Comparison of ENCODE assay signal across 12 cellular contexts in genomic region chr2:68764041-68764780, GRCh38. TPM values are rescaled to one million over a fixed set of nuclear protein-coding genes. Genes with fewer than 3 reads are reported as not detected.
DNase-seq lines count a peak whose midpoint lies in the region; ATAC-seq, FAIRE-seq and TF ChIP-seq lines count a peak whose summit lies in the region.
"Had no signal": no experiment of that assay in that cellular context is flagged by ENCODE, and none has a peak within 500 bp of the region (broad histone marks: within the 10 kb centered on the region; RNA-seq: fewer than 3 reads in every experiment).

No MANE protein-coding gene starts in this region.

- H3K27me3 Mint-ChIP-seq in activated T-helper 2 cell treated with anti-CD3 and anti-CD28 coated beads, Interferon-gamma antibody, Interleukin-2, Interleukin-4, amounts not matched to agents 10 μg/mL and 5 μg/mL and 100 μg/mL, durations not matched to agents 14 hours and 24 hours and 36 hours (ENCODE audit: low read depth): no peaks in the 10 kb centered on the region
- H3K27me3 Mint-ChIP-seq in memory B cell: no peaks in the 10 kb centered on the region

- H3K4me1 ChIP-seq in liver (ENCODE audit: control insufficient read depth in 4 of 4, insufficient read depth in 4 of 4, low read length in 3 of 4): peaks cover 0 to 3% (median 0%) of the 10 kb centered on the region in 4 donors
- no peaks in the 10 kb centered on the region for H3K4me1 ChIP-seq in HepG2 (ENCODE audit: insufficient read depth, low read length)

- POLR2A ChIA-PET in HepG2 (lab: Yijun Ruan, JAX): no interaction called here

- ATAC-seq in HepG2 (no peak), memory B cell (ENCODE audit: low read depth) (no peak), GM21526 (IDR thresholded peaks at IDR 0.05; ENCODE audit: low FRiP score, unreplicated experiment) (no peak)

- CTCF ChIA-PET in HepG2 (lab: Yijun Ruan, JAX; ENCODE audit: low intra/inter-chr PET ratio, low total read pairs): no interaction called here

- H3K4me3 ChIP-seq in liver (ENCODE audit: low read depth in 1 of 3, low read length in 3 of 3): no peak overlapping the region
- H3K4me3 ChIP-seq in HepG2 (replicated peaks in 1 of 3; ENCODE audit: insufficient read depth in 1 of 3, low read depth in 2 of 3, low read length in 3 of 3): no peak overlapping the region
- H3K4me3 ChIP-seq: lung had no signal

- H3K9me3 ChIP-seq in liver (ENCODE audit: control insufficient read depth in 4 of 4, low read length in 3 of 4): no peaks in the 10 kb centered on the region
- no peaks in the 10 kb centered on the region for H3K9me3 ChIP-seq in HepG2 (ENCODE audit: low read length)

- no peaks in the 10 kb centered on the region for H3K9me3 Mint-ChIP-seq in activated T-helper 2 cell treated with anti-CD3 and anti-CD28 coated beads, Interferon-gamma antibody, Interleukin-2, Interleukin-4, amounts not matched to agents 10 μg/mL and 5 μg/mL and 100 μg/mL, durations not matched to agents 14 hours and 24 hours and 36 hours
- H3K9me3 Mint-ChIP-seq in memory B cell: no peaks in the 10 kb centered on the region

- peaks cover 26% of the 10 kb centered on the region for H3K36me3 Mint-ChIP-seq in activated T-helper 2 cell treated with anti-CD3 and anti-CD28 coated beads, Interferon-gamma antibody, Interleukin-2, Interleukin-4, amounts not matched to agents 10 μg/mL and 5 μg/mL and 100 μg/mL, durations not matched to agents 14 hours and 24 hours and 36 hours (ENCODE audit: low read depth)
- peaks cover 2% of the 10 kb centered on the region for H3K36me3 Mint-ChIP-seq in memory B cell

- no peak for TF ChIP-seq EP300 in HepG2 (IDR thresholded peaks at IDR 0.05; ENCODE audit: low read depth in 2 of 2, low read length in 2 of 2)
- TF ChIP-seq EP300 in HepG2 (CRISPR knock-in tag; IDR thresholded peaks at IDR 0.05; ENCODE audit: borderline replicate concordance): no peak

- H3K4me1 Mint-ChIP-seq in activated T-helper 2 cell treated with anti-CD3 and anti-CD28 coated beads, Interferon-gamma antibody, Interleukin-2, Interleukin-4, amounts not matched to agents 10 μg/mL and 5 μg/mL and 100 μg/mL, durations not matched to agents 14 hours and 24 hours and 36 hours (ENCODE audit: low read depth): peaks cover 83% of the 10 kb centered on the region
- H3K4me1 Mint-ChIP-seq in memory B cell: peaks cover 69% of the 10 kb centered on the region

- no peaks in the 10 kb centered on the region for H3K79me2 ChIP-seq in HepG2 (ENCODE audit: insufficient read depth, low read length)

- no peak overlapping the region for H2AFZ ChIP-seq in HepG2 (ENCODE audit: low read length)

- H3K4me2 ChIP-seq in HepG2 (ENCODE audit: low read depth, low read length): no peak overlapping the region

- H3K27me3 ChIP-seq in liver (ENCODE audit: control insufficient read depth in 4 of 4, insufficient read depth in 4 of 4, low read length in 3 of 4) (no peaks in the 10 kb centered on the region), HepG2 (ENCODE audit: control insufficient read depth in 1 of 2, insufficient read depth in 2 of 2, low read length in 2 of 2) (peaks cover 0 to 34% of the 10 kb centered on the region in 2 experiments; a peak in 3 of 5 replicates)

- intact Hi-C loops in HepG2 (cut with micrococcal nuclease; ENCODE audit: unreplicated experiment): no loop called here
- intact Hi-C loops in activated T-helper 2 cell treated with anti-CD3 and anti-CD28 coated beads, Interferon-gamma antibody, Interleukin-2, Interleukin-4, amounts not matched to agents 10 μg/mL and 5 μg/mL and 100 μg/mL, durations not matched to agents 14 hours and 24 hours and 36 hours (cut with micrococcal nuclease): no loop called here

- H3K27ac Mint-ChIP-seq in activated T-helper 2 cell treated with anti-CD3 and anti-CD28 coated beads, Interferon-gamma antibody, Interleukin-2, Interleukin-4, amounts not matched to agents 10 μg/mL and 5 μg/mL and 100 μg/mL, durations not matched to agents 14 hours and 24 hours and 36 hours: peak overlapping the region; percentile 89
- H3K27ac Mint-ChIP-seq in memory B cell: peak overlapping the region; percentile 96

- 76% methylated on average over 6 of the region's 6 CpGs for WGBS in liver
- WGBS in HepG2 (ENCODE audit: low lambda C conversion rate): 42% methylated on average over 6 of the region's 6 CpGs

- no peaks in the 10 kb centered on the region for H3K36me3 ChIP-seq in liver (ENCODE audit: control insufficient read depth in 4 of 4, insufficient read depth in 3 of 4, low read depth in 1 of 4, low read length in 3 of 4)
- no peaks in the 10 kb centered on the region for H3K36me3 ChIP-seq in HepG2 (replicated peaks in 1 of 2; ENCODE audit: control insufficient read depth in 1 of 2, insufficient read depth in 2 of 2, low read length in 2 of 2)

- peak overlapping the region; percentile 83 for H3K4me3 Mint-ChIP-seq in activated T-helper 2 cell treated with anti-CD3 and anti-CD28 coated beads, Interferon-gamma antibody, Interleukin-2, Interleukin-4, amounts not matched to agents 10 μg/mL and 5 μg/mL and 100 μg/mL, durations not matched to agents 14 hours and 24 hours and 36 hours (ENCODE audit: low read depth)
- H3K4me3 Mint-ChIP-seq in memory B cell: peak overlapping the region; percentile 86

- in situ Hi-C loops in HepG2 (cut with HindIII; ENCODE audit: extremely low pct_ligation_motif_present, low pct_unique_long_range_greater_than_20kb): no loop called here
- in situ Hi-C loops in KBM-7 (cut with MboI; ENCODE audit: low pct_unique_long_range_greater_than_20kb, low sequenced_read_pairs): no loop called here

- no peak for TF ChIP-seq RAD21 in liver (IDR thresholded peaks at IDR 0.05)
- TF ChIP-seq RAD21 in HepG2 (CRISPR knock-in tag; IDR thresholded peaks at IDR 0.05): no peak

- no TSS peak for BruUV-seq in HepG2 (replicated peaks; lab: Mats Ljungman, UMichigan)

- H3K9ac ChIP-seq in liver (ENCODE audit: low read depth in 1 of 2, low read length in 2 of 2) (no peak overlapping the region), HepG2 (ENCODE audit: insufficient read depth, low read depth, low read length) (no peak overlapping the region)

- H3K27ac ChIP-seq in liver (ENCODE audit: low read depth in 1 of 2, low read length in 2 of 2) (peak overlapping the region; percentile 27 to 51), HepG2 (ENCODE audit: extremely low read length, insufficient read depth, low read length) (no peak overlapping the region)
- H3K27ac ChIP-seq: C4-2B had no signal

- TF ChIP-seq CTCF in liver (IDR thresholded peaks at IDR 0.05; ENCODE audit: low read depth, low read length, missing input control) (no peak), HepG2 (CRISPR knock-in tag; IDR thresholded peaks at IDR 0.05) (no peak)

- DNase-seq in HepG2 (ENCODE audit: low spot score): no peak
- DNase-seq in activated T-helper 2 cell treated with anti-CD3 and anti-CD28 coated beads, Interferon-gamma antibody, Interleukin-2, Interleukin-4, amounts not matched to agents 10 μg/mL and 5 μg/mL and 100 μg/mL, durations not matched to agents 14 hours and 24 hours and 36 hours (ENCODE audit: low spot score): no peak
- DNase-seq in memory B cell (ENCODE audit: low spot score in 2 of 2): no peak
- no peak for DNase-seq in stimulated activated CD8-positive, alpha-beta memory T cell treated with anti-CD3 and anti-CD28 coated beads, Interleukin-4, amount 100 ng/mL, for 48 hours
- DNase-seq in NCI-H2227 (lab: John Stamatoyannopoulos, UW; ENCODE audit: unreplicated experiment): no peak
- no peak for DNase-seq in KBM-7
- DNase-seq: aorta; stimulated activated naive CD4-positive, alpha-beta T cell treated with Interleukin-2 at 50 U/mL for 16 hours had no signal

- TF ChIP-seq POLR2A in HepG2 (IDR thresholded peaks at IDR 0.05; ENCODE audit: insufficient read depth in 1 of 2, low read depth in 2 of 2, low read length in 2 of 2): no peak

- H4K20me1 ChIP-seq in HepG2 (ENCODE audit: insufficient read depth, low read length): no peaks in the 10 kb centered on the region

- FAIRE-seq in HepG2 (lab: Jason Lieb, UNC): no peak

TF ChIP-seq in liver, 16 proteins besides CTCF, POLR2A, EP300 and RAD21 (continues in another document):
- TF ChIP-seq SP1 (IDR thresholded peaks at IDR 0.05): no peak
- TF ChIP-seq JUND (IDR thresholded peaks at IDR 0.05): no peak

TF ChIP-seq in HepG2, 621 proteins besides CTCF, POLR2A, EP300 and RAD21 (continues in another document):
- no peak for TF ChIP-seq SNAPC2 (CRISPR knock-in tag; IDR thresholded peaks at IDR 0.05)

RNA-seq across cellular contexts. Expression of gene ARHGAP25, which starts 29.6 kb away (rescaled TPM):
- 1 to 10 TPM; 6.4 to 7.0 TPM for total RNA-seq in liver
- 1 to 10 TPM; 3.5 to 4.2 TPM for polyA plus RNA-seq in liver
- not detected in 2 replicates for total RNA-seq in HepG2 (2016; rRNA removed; fragmentation: Illumina TruSeq; extraction: Trizol)
- not detected in 2 replicates for total RNA-seq in HepG2 (2016; cell fraction: cytosol; rRNA removed; fragmentation: Illumina TruSeq; extraction: Trizol; ENCODE audit: low read depth)
- total RNA-seq in HepG2 (2016; cell fraction: insoluble cytoplasmic fraction; rRNA removed; fragmentation: Illumina TruSeq; extraction: Trizol): not detected in 2 replicates
- not detected in 2 replicates for total RNA-seq in HepG2 (2016; cell fraction: membrane; rRNA removed; fragmentation: Illumina TruSeq; extraction: Trizol)
- not detected in 2 replicates for total RNA-seq in HepG2 (2016; cell fraction: nucleus; rRNA removed; fragmentation: Illumina TruSeq; extraction: Trizol)
- polyA plus RNA-seq in HepG2 (2011; rRNA removed): not detected in 2 replicates
- not detected in 2 replicates for polyA plus RNA-seq in HepG2 (2011; cell fraction: cytosol; rRNA removed)
- polyA plus RNA-seq in HepG2 (2011; cell fraction: nucleus; rRNA removed): not detected in 2 replicates
- polyA plus RNA-seq in HepG2 (2012): not detected in 2 replicates
- polyA plus RNA-seq in HepG2 (2016; cell fraction: cytosol; fragmentation: Illumina TruSeq; extraction: Trizol; ENCODE audit: low read depth): not detected in 2 replicates
- not detected in 2 replicates for polyA plus RNA-seq in HepG2 (2016; cell fraction: insoluble cytoplasmic fraction; fragmentation: Illumina TruSeq; extraction: Trizol; ENCODE audit: low read depth)
- polyA plus RNA-seq in HepG2 (2016; cell fraction: membrane; fragmentation: Illumina TruSeq; extraction: Trizol; ENCODE audit: low read depth): not detected in 2 replicates
- polyA plus RNA-seq in HepG2 (2016; cell fraction: nucleus; fragmentation: Illumina TruSeq; extraction: Trizol; ENCODE audit: insufficient read depth, low read depth): not detected in 2 replicates
- 1.2 TPM in 1 of 2 replicates, not detected in the other for polyA minus RNA-seq in HepG2 (2011; rRNA and poly(A)+ RNA removed; ENCODE audit: low replicate concordance)
- not detected in 2 replicates for polyA minus RNA-seq in HepG2 (2011; cell fraction: cytosol; rRNA and poly(A)+ RNA removed)
- polyA minus RNA-seq in HepG2 (2011; cell fraction: nucleus; rRNA and poly(A)+ RNA removed): not detected in 2 replicates
- 39.9 and 41.3 TPM in 2 replicates for total RNA-seq in activated T-helper 2 cell treated with anti-CD3 and anti-CD28 coated beads, Interferon-gamma antibody, Interleukin-2, Interleukin-4, amounts not matched to agents 10 μg/mL and 5 μg/mL and 100 μg/mL, durations not matched to agents 14 hours and 24 hours and 36 hours
